ENCODE assay signal across 22 cellular contexts in genomic region chr12:2642176-2642892, GRCh38.
DNase-seq lines count a peak whose midpoint lies in the region; ATAC-seq and TF ChIP-seq lines count a peak whose summit lies in the region.
"Had no signal": no experiment of that assay in that cellular context is flagged by ENCODE, and none has a peak within 500 bp of the region (broad histone marks: within the 10 kb centered on the region; RNA-seq: fewer than 3 reads in every experiment).

No MANE protein-coding gene starts in this region.

- H3K9me3 ChIP-seq in BLaER1 (no peaks in the 10 kb centered on the region), T-helper 17 cell (ENCODE audit: control insufficient read depth, low read length, poor library complexity, severe bottlenecking) (no peaks in the 10 kb centered on the region), vagina (no peaks in the 10 kb centered on the region)
- H3K9me3 ChIP-seq: Caco-2, colonic mucosa, gastroesophageal sphincter had no signal

- TF ChIP-seq POLR2A in vagina (IDR thresholded peaks at IDR 0.05), result no peak

- intact Hi-C loops in activated CD4-positive, alpha-beta T cell treated with anti-CD3 and anti-CD28 coated beads, Interleukin-2, amount 10 ng/mL, durations not matched to agents 24 days and 14 days (cut with micrococcal nuclease), result no loop called here
- intact Hi-C loops in left colon (cut with DNase I, micrococcal nuclease), result no loop called here
- intact Hi-C loops in vagina (cut with DNase I), result no loop called here

- H3K27me3 ChIP-seq in BLaER1 (no peaks in the 10 kb centered on the region), vagina (no peaks in the 10 kb centered on the region)
- H3K27me3 ChIP-seq: colonic mucosa, gastroesophageal sphincter had no signal

- no peaks in the 10 kb centered on the region for H3K36me3 ChIP-seq in BLaER1
- no peaks in the 10 kb centered on the region for H3K36me3 ChIP-seq in vagina
- H3K36me3 ChIP-seq: colonic mucosa had no signal

- DNase-seq in activated CD4-positive, alpha-beta T cell treated with anti-CD3 and anti-CD28 coated beads, Interleukin-2, amount 10 ng/mL, durations not matched to agents 24 days and 14 days, result peak; percentile 62
- no peak for DNase-seq in activated CD4-positive, alpha-beta T cell treated with anti-CD3 and anti-CD28 coated beads for 48 hours
- no peak for DNase-seq in T-helper 17 cell
- no peak for DNase-seq in left colon
- DNase-seq in vagina (ENCODE audit: extremely low spot score in 2 of 2), result no peak
- DNase-seq in NCI-H345 (lab: John Stamatoyannopoulos, UW), result no peak
- DNase-seq: activated CD4-positive, alpha-beta T cell treated with anti-CD3 and anti-CD28 coated beads for 1 hour; AML-193; colonic mucosa; NCI-H1694 treated with DMSO at 0.1 percent for 48 hours; NCI-H2171 treated with DMSO at 0.1 percent for 48 hours; NCI-H526 treated with DMSO at 0.1 percent for 48 hours; nucleus accumbens; RPMI8226; small intestine had no signal

- H3K9me3 Mint-ChIP-seq in activated CD4-positive, alpha-beta T cell treated with anti-CD3 and anti-CD28 coated beads, Interleukin-2, amount 10 ng/mL, durations not matched to agents 24 days and 14 days, result no peaks in the 10 kb centered on the region
- H3K9me3 Mint-ChIP-seq: brain, endodermal cell had no signal

- H3K4me3 ChIP-seq in BLaER1 (no peak overlapping the region), vagina (no peak overlapping the region)
- H3K4me3 ChIP-seq: colonic mucosa, gastroesophageal sphincter had no signal

- H3K27ac ChIP-seq in BLaER1 (no peak overlapping the region), vagina (no peak overlapping the region)
- H3K27ac ChIP-seq: colonic mucosa, gastroesophageal sphincter had no signal

- H4K20me1 ChIP-seq in BLaER1, result no peaks in the 10 kb centered on the region

- H3K36me3 Mint-ChIP-seq in activated CD4-positive, alpha-beta T cell treated with anti-CD3 and anti-CD28 coated beads, Interleukin-2, amount 10 ng/mL, durations not matched to agents 24 days and 14 days (ENCODE audit: low read depth), result no peaks in the 10 kb centered on the region
- peaks cover 8% of the 10 kb centered on the region for H3K36me3 Mint-ChIP-seq in T-helper 17 cell (ENCODE audit: low read depth)
- H3K36me3 Mint-ChIP-seq: brain had no signal

- peaks cover 12% of the 10 kb centered on the region for H3K4me1 Mint-ChIP-seq in activated CD4-positive, alpha-beta T cell treated with anti-CD3 and anti-CD28 coated beads, Interleukin-2, amount 10 ng/mL, durations not matched to agents 24 days and 14 days
- peaks cover 16% of the 10 kb centered on the region for H3K4me1 Mint-ChIP-seq in T-helper 17 cell

- ATAC-seq in T-helper 17 cell (peak; percentile 27), left colon (peak; percentile 57), HG02678 (IDR thresholded peaks at IDR 0.05; ENCODE audit: unreplicated experiment) (no peak)
- ATAC-seq: gastroesophageal sphincter, SK-N-SH treated with all-trans-retinoic acid at 6 μM for 48 hours had no signal

- no peak overlapping the region for H3K4me3 Mint-ChIP-seq in activated CD4-positive, alpha-beta T cell treated with anti-CD3 and anti-CD28 coated beads, Interleukin-2, amount 10 ng/mL, durations not matched to agents 24 days and 14 days
- peak overlapping the region; percentile 66 for H3K4me3 Mint-ChIP-seq in T-helper 17 cell
- H3K4me3 Mint-ChIP-seq: brain, endodermal cell had no signal

- no peak overlapping the region for H3K27ac Mint-ChIP-seq in activated CD4-positive, alpha-beta T cell treated with anti-CD3 and anti-CD28 coated beads, Interleukin-2, amount 10 ng/mL, durations not matched to agents 24 days and 14 days
- peak overlapping the region; percentile 78 for H3K27ac Mint-ChIP-seq in T-helper 17 cell
- H3K27ac Mint-ChIP-seq: endodermal cell had no signal

- H3K4me1 ChIP-seq in BLaER1, result peaks cover 63% of the 10 kb centered on the region
- peaks cover 20% of the 10 kb centered on the region for H3K4me1 ChIP-seq in vagina
- H3K4me1 ChIP-seq: Caco-2, colonic mucosa had no signal

- H3K9ac ChIP-seq in BLaER1, result no peak overlapping the region

- 0 out of 2 replicates have a peak overlapping the region, but pooled peaks have one; percentile 3 for H3K4me2 ChIP-seq in BLaER1

- H3K27me3 Mint-ChIP-seq in activated CD4-positive, alpha-beta T cell treated with anti-CD3 and anti-CD28 coated beads, Interleukin-2, amount 10 ng/mL, durations not matched to agents 24 days and 14 days, result peaks cover 33% of the 10 kb centered on the region
- H3K27me3 Mint-ChIP-seq in T-helper 17 cell, result peaks cover 77% of the 10 kb centered on the region

- TF ChIP-seq CTCF in vagina (IDR thresholded peaks at IDR 0.05), result no peak
